ENCODE assay signal across 8 cellular contexts in the genomic region with DNA sequence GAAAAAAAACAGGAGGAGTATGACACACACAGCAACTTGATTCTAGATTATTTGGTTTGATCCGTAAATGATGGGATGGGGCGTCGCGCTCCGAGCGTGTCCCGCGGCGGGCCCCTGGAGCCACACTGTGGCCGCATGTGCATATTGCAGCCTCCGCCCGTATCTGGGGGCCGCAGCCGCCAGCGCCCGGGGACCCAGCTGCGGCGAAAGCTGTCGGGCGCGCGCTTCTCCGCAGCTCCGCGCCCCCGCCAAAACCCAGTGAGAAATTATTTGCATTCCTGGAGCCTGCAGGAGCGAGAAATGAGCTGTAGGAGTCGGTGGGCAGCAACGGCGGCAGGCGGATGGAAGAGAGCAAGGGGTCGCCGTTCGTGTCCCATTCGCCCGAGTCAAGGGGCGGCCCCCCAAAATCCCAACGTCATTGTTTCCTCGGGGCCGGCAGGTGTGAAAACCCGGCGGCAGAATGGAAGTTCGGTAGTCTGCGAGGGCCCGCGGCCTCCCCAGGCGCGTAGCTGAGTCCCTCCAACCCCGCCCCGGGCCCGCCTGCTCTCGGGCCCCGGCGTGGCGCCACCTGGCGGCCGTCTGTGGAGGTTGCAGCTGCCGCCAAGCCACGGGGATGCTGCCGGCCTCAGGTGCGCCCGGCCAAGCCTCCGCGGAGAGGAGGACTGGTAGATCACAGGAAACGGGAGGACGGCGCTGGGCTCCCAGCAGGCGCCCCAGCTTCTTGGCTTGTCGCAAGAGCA.
DNase-seq lines count a peak whose midpoint lies in the region; ATAC-seq, FAIRE-seq and TF ChIP-seq lines count a peak whose summit lies in the region.
"Not testable (repeated sequence)": the region's sequence is repeated elsewhere in the genome, so short reads cannot be mapped to it uniquely, and the experiment has no call there.

No MANE protein-coding gene starts in this region.

- H3K36me3 ChIP-seq in A673 (ENCODE audit: insufficient read depth, low read length, poor library complexity, severe bottlenecking); small intestine (ENCODE audit: control insufficient read depth in 2 of 2, insufficient read depth in 2 of 2, low read length in 2 of 2): not testable (repeated sequence)

- BruUV-seq in A673 (replicated peaks; lab: Mats Ljungman, UMichigan), result not testable (repeated sequence)

- ATAC-seq in GM18873 (IDR thresholded peaks at IDR 0.05; ENCODE audit: low FRiP score, unreplicated experiment) (peak; percentile 77), HG03095 (IDR thresholded peaks at IDR 0.05; ENCODE audit: unreplicated experiment) (peak; percentile 97)

- peak; percentile 39 for TF ChIP-seq CTCF in A673 (conservative IDR thresholded peaks at IDR 0.05; ENCODE audit: low read depth, low read length)

- WGBS in small intestine, 3 donors, result 0% methylated on average over 26 to 55 of the region's 69 CpGs

- POLR2A ChIA-PET in A673 (lab: Charles Lee; ENCODE audit: low non-redundant PET), result not testable (repeated sequence)

- H3K27me3 ChIP-seq in A673 (replicated peaks; ENCODE audit: insufficient read depth, low read depth, low read length, poor library complexity); small intestine (ENCODE audit: control insufficient read depth in 2 of 2, insufficient read depth in 2 of 2, low read length in 2 of 2): not testable (repeated sequence)

- not testable (repeated sequence) for H3K9me3 ChIP-seq in A673 (ENCODE audit: low read depth, low read length, poor library complexity, severe bottlenecking); small intestine (ENCODE audit: control insufficient read depth, low read depth)

- DNase-seq in A673 (ENCODE audit: low spot score) (peak; percentile 74), NCI-H2227 (lab: John Stamatoyannopoulos, UW; ENCODE audit: unreplicated experiment) (peak; percentile 88), brain pericyte (ENCODE audit: low read depth, low spot score) (peak; percentile 3), iris pigment epithelial cell (ENCODE audit: low read depth) (peak; percentile 40), small intestine (peak; percentile 71)
- peak; percentile 50 to 67 (median 64) for DNase-seq in activated CD4-positive, CD25-positive, alpha-beta regulatory T cell (lab: John Stamatoyannopoulos, UW)

- intact Hi-C loops in A673 (cut with micrococcal nuclease; ENCODE audit: unreplicated experiment), result not testable (repeated sequence)

- peak overlapping the region; percentile 38 for H3K4me3 ChIP-seq in A673 (ENCODE audit: low read depth, low read length, poor library complexity, severe bottlenecking)
- not testable (repeated sequence) for H3K4me3 ChIP-seq in small intestine (ENCODE audit: low read depth in 1 of 2, low read length in 2 of 2)

- not testable (repeated sequence) for FAIRE-seq in small intestine (lab: Jason Lieb, UNC)

- not testable (repeated sequence) for H3K4me1 ChIP-seq in A673 (ENCODE audit: insufficient read depth, low read length, poor library complexity, severe bottlenecking); small intestine (ENCODE audit: control insufficient read depth in 2 of 2, insufficient read depth in 1 of 2, low read depth in 1 of 2, low read length in 1 of 2)

- H3K27ac ChIP-seq in A673 (ENCODE audit: low read depth, low read length, poor library complexity, severe bottlenecking); small intestine (ENCODE audit: low read depth in 1 of 2, low read length in 1 of 2): not testable (repeated sequence)

- CTCF ChIA-PET in A673 (lab: Charles Lee), result not testable (repeated sequence)

Comparison
In these comparisons a context has a peak if more than half of its experiments do, and no peak if none do; other contexts are left out.
1. DNase-seq: peak in every context shown above with its lines; median percentile 88 in NCI-H2227; 74 in A673; 71 in small intestine; 64 in activated CD4-positive, CD25-positive, alpha-beta regulatory T cell; 40 in iris pigment epithelial cell; 3 in brain pericyte.